9 cellular contexts compared by ENCODE assay signal in genomic region chr16:71542377-71542776, GRCh38. TPM values are rescaled to one million over a fixed set of nuclear protein-coding genes. Genes with fewer than 3 reads are reported as not detected.
DNase-seq lines count a peak whose midpoint lies in the region; ATAC-seq and TF ChIP-seq lines count a peak whose summit lies in the region.
"Had no signal": no experiment of that assay in that cellular context is flagged by ENCODE, and none has a peak within 500 bp of the region (broad histone marks: within the 10 kb centered on the region; RNA-seq: fewer than 3 reads in every experiment).

No MANE protein-coding gene starts in this region.

- intact Hi-C loops in adrenal gland (cut with DNase I), result no loop called here
- intact Hi-C loops in right lobe of liver (cut with DNase I), result no loop called here

- H3K27me3 Mint-ChIP-seq in stimulated activated naive B cell treated with anti-CD40 and anti-IgM and Interleukin-4, amounts not matched to agents 10 μg/mL and 1 μg/mL and 100 μg/mL, for 72 hours, result peaks cover 5% of the 10 kb centered on the region in 2 donors

- TF ChIP-seq CTCF in adrenal gland (IDR thresholded peaks at IDR 0.05), result peak in 4 of 6 experiments; percentile 23 to 43 (median 36)
- peak; percentile 23 to 61 (median 50) for TF ChIP-seq CTCF in right lobe of liver (IDR thresholded peaks at IDR 0.05)

- H3K9me3 ChIP-seq in adrenal gland (replicated peaks in 1 of 3) (no peaks in the 10 kb centered on the region), right lobe of liver (no peaks in the 10 kb centered on the region)

- WGBS in adrenal gland, 4 donors, result 22 to 37% (median 32%) methylated on average over 11 of the region's 11 CpGs
- 28% methylated on average over 10 of the region's 11 CpGs for WGBS in right lobe of liver (ENCODE audit: insufficient coverage, low coverage, low lambda C conversion rate, missing lambda C conversion rate)

- H3K27ac Mint-ChIP-seq in stimulated activated naive B cell treated with anti-CD40 and anti-IgM and Interleukin-4, amounts not matched to agents 10 μg/mL and 1 μg/mL and 100 μg/mL, for 72 hours, result no peak overlapping the region

- no peaks in the 10 kb centered on the region for H3K4me1 ChIP-seq in adrenal gland (replicated peaks in 1 of 2)
- H3K4me1 ChIP-seq in right lobe of liver, result no peaks in the 10 kb centered on the region

- peaks cover 13 to 15% of the 10 kb centered on the region in 2 donors for H3K4me1 Mint-ChIP-seq in stimulated activated naive B cell treated with anti-CD40 and anti-IgM and Interleukin-4, amounts not matched to agents 10 μg/mL and 1 μg/mL and 100 μg/mL, for 72 hours

- H3K36me3 Mint-ChIP-seq in stimulated activated naive B cell treated with anti-CD40 and anti-IgM and Interleukin-4, amounts not matched to agents 10 μg/mL and 1 μg/mL and 100 μg/mL, for 72 hours, result no peaks in the 10 kb centered on the region

- ATAC-seq in HG03460 (IDR thresholded peaks at IDR 0.05; ENCODE audit: unreplicated experiment), result peak; percentile 77
- peak; percentile 83 to 86 (median 84) for ATAC-seq in right lobe of liver
- peak; percentile 87 to 90 for ATAC-seq in stimulated activated naive B cell treated with anti-CD40 and anti-IgM and Interleukin-4, amounts not matched to agents 10 μg/mL and 1 μg/mL and 100 μg/mL, for 72 hours (replicated peaks)

- H3K36me3 ChIP-seq in adrenal gland (replicated peaks in 1 of 2), result no peaks in the 10 kb centered on the region
- no peaks in the 10 kb centered on the region for H3K36me3 ChIP-seq in right lobe of liver

- H3K27ac ChIP-seq in adrenal gland (no peak overlapping the region), right lobe of liver (no peak overlapping the region)
- H3K27ac ChIP-seq: epithelial cell of prostate had no signal

- H3K4me3 Mint-ChIP-seq in stimulated activated naive B cell treated with anti-CD40 and anti-IgM and Interleukin-4, amounts not matched to agents 10 μg/mL and 1 μg/mL and 100 μg/mL, for 72 hours, result no peak overlapping the region

- no peaks in the 10 kb centered on the region for H3K27me3 ChIP-seq in adrenal gland
- no peaks in the 10 kb centered on the region for H3K27me3 ChIP-seq in right lobe of liver

- no peak overlapping the region for H3K4me3 ChIP-seq in adrenal gland
- H3K4me3 ChIP-seq in right lobe of liver, result no peak overlapping the region

- no peaks in the 10 kb centered on the region for H3K9me3 Mint-ChIP-seq in stimulated activated naive B cell treated with anti-CD40 and anti-IgM and Interleukin-4, amounts not matched to agents 10 μg/mL and 1 μg/mL and 100 μg/mL, for 72 hours

- peak; percentile 30 for DNase-seq in NOMO-1 treated with DMSO at 0.1 percent for 48 hours (lab: John Stamatoyannopoulos, UW; ENCODE audit: unreplicated experiment)
- DNase-seq in NOMO-1 treated with dmso at 0.1 percent for 144 hours (lab: John Stamatoyannopoulos, UW; ENCODE audit: unreplicated experiment), result no peak
- peak; percentile 19 to 50 (median 22) for DNase-seq in T-helper 1 cell
- DNase-seq in adrenal gland, result peak; percentile 22 to 70 (median 48)
- peak; percentile 56 to 69 (median 63) for DNase-seq in right lobe of liver
- peak; percentile 23 for DNase-seq in stimulated activated naive B cell treated with anti-CD40 and anti-IgM and Interleukin-4, amounts not matched to agents 10 μg/mL and 1 μg/mL and 100 μg/mL, for 72 hours
- DNase-seq in superior temporal gyrus (ENCODE audit: extremely low spot score), result no peak

- TF ChIP-seq POLR2A in adrenal gland (IDR thresholded peaks at IDR 0.05), result no peak
- no peak for TF ChIP-seq POLR2A in right lobe of liver (IDR thresholded peaks at IDR 0.05)

RNA-seq across cellular contexts. Expression of gene CHST4, which starts 16.2 kb away (rescaled TPM):
- total RNA-seq in adrenal gland (1 to 10 TPM; 1.7 to 7.6 (median 2.9) TPM), right lobe of liver (1 to 10 TPM; 2.0 to 6.5 (median 3.1) TPM)
- 1 to 10 TPM in 1 of 3 donors, under 1 TPM in 2; 0.47 to 1.9 (median 0.64) TPM for polyA plus RNA-seq in adrenal gland

RNA-seq across cellular contexts. Expression of gene TAT, which starts 34.5 kb away (rescaled TPM):
- total RNA-seq in adrenal gland (1 to 10 TPM in 2 of 8 donors, under 1 TPM in 2, not detected in 4; 0.06 to 1.3 (median 0.63) TPM), right lobe of liver (1,000 to 10,000 TPM in 5 of 6 experiments, 100 to 1,000 TPM in 1; 109 to 3,026 (median 1,168) TPM)
- under 1 TPM; 0.03 to 0.81 (median 0.08) TPM for polyA plus RNA-seq in adrenal gland

RNA-seq across cellular contexts. Expression of gene ZNF19, which starts 53.3 kb away (rescaled TPM):
- total RNA-seq in adrenal gland (10 to 100 TPM in 1 of 8 donors, 1 to 10 TPM in 6, under 1 TPM in 1; 0.24 to 10.4 (median 6.8) TPM), right lobe of liver (1 to 10 TPM; 2.5 to 3.7 (median 2.6) TPM)
- 1 to 10 TPM; 2.6 to 4.2 (median 3.9) TPM for polyA plus RNA-seq in adrenal gland

Comparison
In these comparisons a context has a peak if more than half of its experiments do, and no peak if none do; other contexts are left out.
1. DNase-seq: peak in NOMO-1 treated with DMSO at 0.1 percent for 48 hours (single experiment), T-helper 1 cell (5 of 5), adrenal gland (7 of 7), right lobe of liver (3 of 3) and stimulated activated naive B cell treated with anti-CD40 and anti-IgM and Interleukin-4, amounts not matched to agents 10 μg/mL and 1 μg/mL and 100 μg/mL, for 72 hours (single experiment); none in NOMO-1 treated with dmso at 0.1 percent for 144 hours (single experiment) and superior temporal gyrus (single experiment).
2. RNA of gene TAT, which starts 34.5 kb away (total RNA-seq): 109 to 3,026 TPM in right lobe of liver; 0.06 to 1.3 TPM in adrenal gland; every median in the first group is over 10 times any median in the second.
3. Peak in every context shown above with its lines, with median percentiles within 50 percentile points of each other: ATAC-seq.